ENCODE assay signal across 1 cellular context in the genomic region with DNA sequence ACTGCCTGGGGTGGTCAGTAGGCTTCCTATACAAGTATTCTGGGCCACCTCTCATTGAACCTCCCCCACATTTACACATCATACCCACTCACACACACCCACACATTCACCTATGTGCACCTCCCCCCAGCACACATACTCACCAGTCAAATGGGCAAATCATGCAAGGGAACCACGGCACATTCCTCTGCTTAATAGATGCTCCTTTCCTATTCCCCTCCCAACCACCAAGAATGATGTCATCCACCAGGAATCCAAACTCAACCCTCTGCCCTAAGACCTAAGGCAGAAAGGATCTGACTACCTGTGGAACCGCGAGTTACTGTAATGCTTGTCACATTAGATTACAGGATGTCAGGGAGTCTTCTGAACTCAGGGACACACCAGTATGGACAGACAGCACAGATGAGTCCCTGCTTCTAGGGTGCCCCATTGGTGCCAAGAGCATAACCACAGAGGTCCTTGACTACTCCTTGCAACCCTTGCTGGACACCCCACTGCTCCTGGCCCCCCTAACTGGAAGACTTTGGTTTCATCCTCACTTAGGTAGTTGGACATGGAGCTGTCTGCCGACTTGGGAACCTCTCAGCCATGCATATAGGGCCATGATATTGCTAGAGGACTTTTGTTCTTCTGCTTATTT.
TF ChIP-seq lines count a peak whose summit lies in the region.

No MANE protein-coding gene starts in this region.

TF ChIP-seq in HCT116, 20 proteins besides CTCF, POLR2A, EP300 and RAD21 (continued from another document):
- TF ChIP-seq REST (IDR thresholded peaks at IDR 0.05; ENCODE audit: low read depth) (no peak), JUND (IDR thresholded peaks at IDR 0.05) (peak; percentile 78), SP1 (IDR thresholded peaks at IDR 0.05; ENCODE audit: low read depth) (peak; percentile 62; the same call in 1 of the 2 replicates), ATF3 (IDR thresholded peaks at IDR 0.05) (peak; percentile 70; the same call in 1 of the 2 replicates), SRF (IDR thresholded peaks at IDR 0.05; ENCODE audit: low read depth) (no peak)
